1 cellular context compared by ENCODE assay signal in the genomic region with DNA sequence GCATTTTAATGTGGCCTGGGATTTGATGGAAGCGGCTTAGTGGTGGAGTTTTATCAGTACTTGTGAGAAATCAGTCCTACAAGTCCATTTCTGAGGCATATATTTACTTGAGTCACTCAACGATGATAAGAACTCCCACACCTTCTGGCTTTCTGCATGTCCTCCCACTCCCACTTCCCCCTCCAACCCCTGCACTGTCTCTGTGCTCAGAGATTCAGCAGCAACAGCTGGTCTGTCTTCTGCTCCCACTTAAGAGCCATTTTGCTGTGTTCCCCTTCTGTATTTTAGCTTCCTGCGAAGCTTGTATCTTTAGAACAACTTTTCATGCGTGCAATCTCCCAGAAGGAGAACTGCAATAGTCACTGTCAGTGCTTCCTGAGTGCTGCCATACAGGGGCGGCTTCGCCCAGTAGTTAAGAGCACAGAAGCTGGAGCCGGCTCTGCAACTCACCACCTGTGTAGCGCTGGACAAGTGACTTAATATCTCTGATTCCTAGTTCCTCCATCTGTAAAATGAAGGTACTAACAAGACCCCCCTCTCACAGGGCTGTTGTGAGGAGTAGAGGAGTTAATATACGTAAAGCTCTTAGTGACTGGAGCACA.
TF ChIP-seq lines count a peak whose summit lies in the region.

No MANE protein-coding gene starts in this region.

TF ChIP-seq in GM23338, 12 proteins besides CTCF, POLR2A, EP300 and RAD21 (continued from another document):
- TF ChIP-seq, protein P1, sequence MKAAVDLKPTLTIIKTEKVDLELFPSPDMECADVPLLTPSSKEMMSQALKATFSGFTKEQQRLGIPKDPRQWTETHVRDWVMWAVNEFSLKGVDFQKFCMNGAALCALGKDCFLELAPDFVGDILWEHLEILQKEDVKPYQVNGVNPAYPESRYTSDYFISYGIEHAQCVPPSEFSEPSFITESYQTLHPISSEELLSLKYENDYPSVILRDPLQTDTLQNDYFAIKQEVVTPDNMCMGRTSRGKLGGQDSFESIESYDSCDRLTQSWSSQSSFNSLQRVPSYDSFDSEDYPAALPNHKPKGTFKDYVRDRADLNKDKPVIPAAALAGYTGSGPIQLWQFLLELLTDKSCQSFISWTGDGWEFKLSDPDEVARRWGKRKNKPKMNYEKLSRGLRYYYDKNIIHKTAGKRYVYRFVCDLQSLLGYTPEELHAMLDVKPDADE (IDR thresholded peaks at IDR 0.05) = no peak
- no peak for TF ChIP-seq EZH2 (IDR thresholded peaks at IDR 0.05; ENCODE audit: low read depth, unreplicated experiment)
- TF ChIP-seq, protein P2, sequence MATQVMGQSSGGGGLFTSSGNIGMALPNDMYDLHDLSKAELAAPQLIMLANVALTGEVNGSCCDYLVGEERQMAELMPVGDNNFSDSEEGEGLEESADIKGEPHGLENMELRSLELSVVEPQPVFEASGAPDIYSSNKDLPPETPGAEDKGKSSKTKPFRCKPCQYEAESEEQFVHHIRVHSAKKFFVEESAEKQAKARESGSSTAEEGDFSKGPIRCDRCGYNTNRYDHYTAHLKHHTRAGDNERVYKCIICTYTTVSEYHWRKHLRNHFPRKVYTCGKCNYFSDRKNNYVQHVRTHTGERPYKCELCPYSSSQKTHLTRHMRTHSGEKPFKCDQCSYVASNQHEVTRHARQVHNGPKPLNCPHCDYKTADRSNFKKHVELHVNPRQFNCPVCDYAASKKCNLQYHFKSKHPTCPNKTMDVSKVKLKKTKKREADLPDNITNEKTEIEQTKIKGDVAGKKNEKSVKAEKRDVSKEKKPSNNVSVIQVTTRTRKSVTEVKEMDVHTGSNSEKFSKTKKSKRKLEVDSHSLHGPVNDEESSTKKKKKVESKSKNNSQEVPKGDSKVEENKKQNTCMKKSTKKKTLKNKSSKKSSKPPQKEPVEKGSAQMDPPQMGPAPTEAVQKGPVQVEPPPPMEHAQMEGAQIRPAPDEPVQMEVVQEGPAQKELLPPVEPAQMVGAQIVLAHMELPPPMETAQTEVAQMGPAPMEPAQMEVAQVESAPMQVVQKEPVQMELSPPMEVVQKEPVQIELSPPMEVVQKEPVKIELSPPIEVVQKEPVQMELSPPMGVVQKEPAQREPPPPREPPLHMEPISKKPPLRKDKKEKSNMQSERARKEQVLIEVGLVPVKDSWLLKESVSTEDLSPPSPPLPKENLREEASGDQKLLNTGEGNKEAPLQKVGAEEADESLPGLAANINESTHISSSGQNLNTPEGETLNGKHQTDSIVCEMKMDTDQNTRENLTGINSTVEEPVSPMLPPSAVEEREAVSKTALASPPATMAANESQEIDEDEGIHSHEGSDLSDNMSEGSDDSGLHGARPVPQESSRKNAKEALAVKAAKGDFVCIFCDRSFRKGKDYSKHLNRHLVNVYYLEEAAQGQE (IDR thresholded peaks at IDR 0.05; ENCODE audit: unreplicated experiment) = no peak
- TF ChIP-seq JUNB (IDR thresholded peaks at IDR 0.05; ENCODE audit: unreplicated experiment) = no peak
- TF ChIP-seq POLR2AphosphoS5 (IDR thresholded peaks at IDR 0.05; ENCODE audit: low read depth) = no peak
- no peak for TF ChIP-seq NANOG (IDR thresholded peaks at IDR 0.05; ENCODE audit: borderline replicate concordance)
- TF ChIP-seq EZH2phosphoT487 (IDR thresholded peaks at IDR 0.05; ENCODE audit: unreplicated experiment) = no peak
- TF ChIP-seq ZNF114 (CRISPR knock-in tag; IDR thresholded peaks at IDR 0.05) = no peak
